In the genomic region with DNA sequence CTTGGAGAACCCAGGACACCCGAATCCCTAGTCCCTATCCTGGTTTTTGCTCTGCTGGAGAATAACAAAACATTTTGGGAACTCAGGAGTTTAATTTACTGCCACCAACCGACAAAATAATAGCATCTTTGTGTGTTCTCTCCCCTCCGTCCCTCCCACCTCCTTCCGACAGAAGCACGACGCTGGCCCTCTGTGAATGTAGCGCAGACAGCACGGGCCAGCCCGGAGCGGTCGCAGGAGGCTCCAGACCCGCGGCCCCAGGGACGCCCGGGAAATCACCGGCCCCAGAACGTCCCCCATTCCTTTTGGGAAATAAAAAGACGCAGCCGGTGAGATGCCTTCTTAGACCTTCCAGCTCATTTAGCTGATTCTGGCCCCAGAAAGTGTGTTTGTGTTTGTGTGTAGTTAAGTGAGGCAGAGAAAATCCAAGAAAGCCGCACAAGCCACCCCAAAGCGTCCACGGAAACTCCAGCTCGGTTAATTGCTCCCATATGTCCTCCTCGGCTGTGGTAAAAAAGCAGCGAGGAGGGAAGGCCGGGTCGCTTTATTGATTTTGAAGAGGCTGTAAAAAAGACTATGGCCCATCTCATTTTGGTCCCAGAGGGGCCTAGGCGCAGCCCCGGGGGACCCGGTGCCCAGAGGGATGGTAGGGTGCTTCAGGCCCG, we compare ENCODE assay signal across 8 cellular contexts. TPM values are rescaled to one million over a fixed set of nuclear protein-coding genes. Genes with fewer than 3 reads are reported as not detected.
DNase-seq lines count a peak whose midpoint lies in the region; ATAC-seq and TF ChIP-seq lines count a peak whose summit lies in the region.

No MANE protein-coding gene starts in this region.

- no peaks in the 10 kb centered on the region for H3K36me3 ChIP-seq in kidney epithelial cell (ENCODE audit: control insufficient read depth, insufficient read depth, low read length)

- H3K27me3 Mint-ChIP-seq in activated CD4-positive, alpha-beta T cell treated with anti-CD3 and anti-CD28 coated beads, Interleukin-2, amount 10 ng/mL, durations not matched to agents 7 days and 5 days = peaks cover 67% of the 10 kb centered on the region
- H3K27me3 Mint-ChIP-seq in stimulated activated memory B cell treated with anti-CD40 and anti-IgM and Interleukin-4, amounts not matched to agents 10 μg/mL and 1 μg/mL and 100 μg/mL, for 72 hours = peaks cover 41% of the 10 kb centered on the region

- H3K4me1 Mint-ChIP-seq in activated CD4-positive, alpha-beta T cell treated with anti-CD3 and anti-CD28 coated beads, Interleukin-2, amount 10 ng/mL, durations not matched to agents 7 days and 5 days = peaks cover 18% of the 10 kb centered on the region
- peaks cover 21% of the 10 kb centered on the region for H3K4me1 Mint-ChIP-seq in stimulated activated memory B cell treated with anti-CD40 and anti-IgM and Interleukin-4, amounts not matched to agents 10 μg/mL and 1 μg/mL and 100 μg/mL, for 72 hours

- ATAC-seq in stimulated activated memory B cell treated with anti-CD40 and anti-IgM and Interleukin-4, amounts not matched to agents 10 μg/mL and 1 μg/mL and 100 μg/mL, for 72 hours = no peak
- no peak for ATAC-seq in HG03378 (IDR thresholded peaks at IDR 0.05; ENCODE audit: unreplicated experiment)

- no peak overlapping the region for H3K27ac Mint-ChIP-seq in activated CD4-positive, alpha-beta T cell treated with anti-CD3 and anti-CD28 coated beads, Interleukin-2, amount 10 ng/mL, durations not matched to agents 7 days and 5 days
- H3K27ac Mint-ChIP-seq in stimulated activated memory B cell treated with anti-CD40 and anti-IgM and Interleukin-4, amounts not matched to agents 10 μg/mL and 1 μg/mL and 100 μg/mL, for 72 hours = no peak overlapping the region

- TF ChIP-seq CTCF in kidney epithelial cell (IDR thresholded peaks at IDR 0.05; ENCODE audit: insufficient read depth, low read length, poor library complexity, severe bottlenecking) = no peak

- POLR2A ChIA-PET in activated CD4-positive, alpha-beta T cell treated with anti-CD3 and anti-CD28 coated beads, Interleukin-2, amount 10 ng/mL, durations not matched to agents 7 days and 5 days (lab: Charles Lee) = no interaction called here

- no peak for DNase-seq in activated CD4-positive, alpha-beta T cell treated with anti-CD3 and anti-CD28 coated beads, Interleukin-2, amount 10 ng/mL, durations not matched to agents 7 days and 5 days
- no peak for DNase-seq in activated CD4-positive, alpha-beta T cell treated with anti-CD3 and anti-CD28 coated beads, Interleukin-2, amount 50 U/mL, for 4 hours
- peak; percentile 57 for DNase-seq in NCI-H446 treated with DMSO at 0.1 percent for 48 hours (lab: John Stamatoyannopoulos, UW)
- DNase-seq in cerebellum (ENCODE audit: low spot score) = peak; percentile 64
- no peak for DNase-seq in kidney epithelial cell (ENCODE audit: low read depth)
- no peak for DNase-seq in 8988T

- H3K27me3 ChIP-seq in kidney epithelial cell (ENCODE audit: control insufficient read depth, insufficient read depth, low read length) = no peaks in the 10 kb centered on the region

- H3K9me3 Mint-ChIP-seq in activated CD4-positive, alpha-beta T cell treated with anti-CD3 and anti-CD28 coated beads, Interleukin-2, amount 10 ng/mL, durations not matched to agents 7 days and 5 days = no peaks in the 10 kb centered on the region
- H3K9me3 Mint-ChIP-seq in stimulated activated memory B cell treated with anti-CD40 and anti-IgM and Interleukin-4, amounts not matched to agents 10 μg/mL and 1 μg/mL and 100 μg/mL, for 72 hours = no peaks in the 10 kb centered on the region

- CTCF ChIA-PET in activated CD4-positive, alpha-beta T cell treated with anti-CD3 and anti-CD28 coated beads, Interleukin-2, amount 10 ng/mL, durations not matched to agents 7 days and 5 days (lab: Charles Lee) = no interaction called here

- peak overlapping the region; percentile 88 for H3K4me3 ChIP-seq in kidney epithelial cell (ENCODE audit: low read depth, low read length)

- H3K36me3 Mint-ChIP-seq in activated CD4-positive, alpha-beta T cell treated with anti-CD3 and anti-CD28 coated beads, Interleukin-2, amount 10 ng/mL, durations not matched to agents 7 days and 5 days (ENCODE audit: low read depth) = no peaks in the 10 kb centered on the region
- no peaks in the 10 kb centered on the region for H3K36me3 Mint-ChIP-seq in stimulated activated memory B cell treated with anti-CD40 and anti-IgM and Interleukin-4, amounts not matched to agents 10 μg/mL and 1 μg/mL and 100 μg/mL, for 72 hours

- peak overlapping the region; percentile 62 for H3K4me3 Mint-ChIP-seq in activated CD4-positive, alpha-beta T cell treated with anti-CD3 and anti-CD28 coated beads, Interleukin-2, amount 10 ng/mL, durations not matched to agents 7 days and 5 days
- H3K4me3 Mint-ChIP-seq in stimulated activated memory B cell treated with anti-CD40 and anti-IgM and Interleukin-4, amounts not matched to agents 10 μg/mL and 1 μg/mL and 100 μg/mL, for 72 hours = peak overlapping the region; percentile 75

RNA-seq across cellular contexts. Expression of a gene that starts 0.6 kb away (rescaled TPM):
- under 1 TPM; 0.32 to 0.52 TPM for total RNA-seq in activated CD4-positive, alpha-beta T cell treated with anti-CD3 and anti-CD28 coated beads, Interleukin-2, amount 10 ng/mL, durations not matched to agents 7 days and 5 days
- total RNA-seq in cerebellum (40.3 TPM), kidney epithelial cell (18.5 and 21.3 TPM in 2 replicates)

Comparison
In these comparisons a context has a peak if more than half of its experiments do, and no peak if none do; other contexts are left out.
1. DNase-seq: peak in NCI-H446 treated with DMSO at 0.1 percent for 48 hours (single experiment) and cerebellum (single experiment); none in activated CD4-positive, alpha-beta T cell treated with anti-CD3 and anti-CD28 coated beads, Interleukin-2, amount 10 ng/mL, durations not matched to agents 7 days and 5 days (single experiment), activated CD4-positive, alpha-beta T cell treated with anti-CD3 and anti-CD28 coated beads, Interleukin-2, amount 50 U/mL, for 4 hours (0 of 2), kidney epithelial cell (single experiment) and 8988T (single experiment).
2. RNA of a gene that starts 0.6 kb away (total RNA-seq): 40.3 TPM in cerebellum (single experiment) and 18.5 to 21.3 TPM in kidney epithelial cell; 0.32 to 0.52 TPM in activated CD4-positive, alpha-beta T cell treated with anti-CD3 and anti-CD28 coated beads, Interleukin-2, amount 10 ng/mL, durations not matched to agents 7 days and 5 days; every median in the first group is over 10 times any median in the second.